Comparison of ENCODE assay signal across 14 cellular contexts in genomic region chr1:52657702-52658101, GRCh38. TPM values are rescaled to one million over a fixed set of nuclear protein-coding genes. Genes with fewer than 3 reads are reported as not detected.
DNase-seq lines count a peak whose midpoint lies in the region; ATAC-seq and TF ChIP-seq lines count a peak whose summit lies in the region.
"Had no signal": no experiment of that assay in that cellular context is flagged by ENCODE, and none has a peak within 500 bp of the region (broad histone marks: within the 10 kb centered on the region; RNA-seq: fewer than 3 reads in every experiment).

No MANE protein-coding gene starts in this region.

- CTCF ChIA-PET in activated B cell treated with CpG ODN at 0.5 μM for 24 hours (lab: Charles Lee): no interaction called here
- CTCF ChIA-PET in naive thymus-derived CD4-positive, alpha-beta T cell (lab: Charles Lee): interaction anchor here (0.5 kb wide), 1 partner anchor 517 kb away, joined by 3 read pairs; no protein-coding TSS in a partner anchor

- no peak overlapping the region for H3K4me3 ChIP-seq in naive thymus-derived CD4-positive, alpha-beta T cell (ENCODE audit: low read length)
- no peak overlapping the region for H3K4me3 ChIP-seq in endodermal cell (ENCODE audit: low read length)

- no peak for ATAC-seq in activated naive CD4-positive, alpha-beta T cell treated with anti-CD3 and anti-CD28 coated beads, Interleukin-2, amount 50 U/mL, for 72 hours
- ATAC-seq in activated B cell treated with CpG ODN at 0.5 μM for 24 hours (ENCODE audit: low read depth): no peak
- ATAC-seq in naive thymus-derived CD4-positive, alpha-beta T cell: no peak
- no peak for ATAC-seq in stimulated activated memory B cell treated with anti-CD40 and anti-IgM and Interleukin-4, amounts not matched to agents 10 μg/mL and 1 μg/mL and 100 μg/mL, for 72 hours
- no peak for ATAC-seq in natural killer cell treated with Interleukin-12 subunit alpha and Interleukin-12 subunit beta and Interleukin-15 and Interleukin-18, amount 100 ng/mL, for 72 hours
- ATAC-seq: HCT116 had no signal

- H3K36me3 ChIP-seq in naive thymus-derived CD4-positive, alpha-beta T cell (ENCODE audit: control insufficient read depth in 2 of 3, insufficient read depth in 3 of 3, low read length in 3 of 3): peaks cover 0 to 35% (median 0%) of the 10 kb centered on the region in 3 experiments
- H3K36me3 ChIP-seq in endodermal cell (ENCODE audit: control insufficient read depth, insufficient read depth, low read length): no peaks in the 10 kb centered on the region

- no peak for DNase-seq in activated naive CD4-positive, alpha-beta T cell treated with anti-CD3 and anti-CD28 coated beads, Interleukin-2, amount 50 U/mL, for 72 hours (ENCODE audit: low spot score in 2 of 2)
- no peak for DNase-seq in activated naive CD4-positive, alpha-beta T cell treated with anti-CD3 and anti-CD28 coated beads, Interleukin-2, amount 50 U/mL, for 16 hours
- DNase-seq in activated B cell treated with CpG ODN at 0.5 μM for 24 hours: no peak
- no peak for DNase-seq in naive thymus-derived CD4-positive, alpha-beta T cell
- no peak for DNase-seq in natural killer cell treated with Interleukin-12 subunit alpha and Interleukin-12 subunit beta and Interleukin-15 and Interleukin-18, amount 100 ng/mL, for 72 hours (ENCODE audit: low spot score)
- no peak for DNase-seq in endodermal cell
- DNase-seq: C1 segment of cervical spinal cord, DMS53, GF-D8, IMR-90 had no signal

- intact Hi-C loops in activated B cell treated with CpG ODN at 0.5 μM for 24 hours (cut with micrococcal nuclease): loop anchor here (2.0 kb wide), 2 partner anchors 29 to 55 kb away; partner anchors contain the start of gene GPX7
- intact Hi-C loops in naive thymus-derived CD4-positive, alpha-beta T cell (cut with micrococcal nuclease): no loop called here

- H3K4me3 Mint-ChIP-seq in activated B cell treated with CpG ODN at 0.5 μM for 24 hours (no peak overlapping the region), endodermal cell (no peak overlapping the region)
- H3K4me3 Mint-ChIP-seq in naive thymus-derived CD4-positive, alpha-beta T cell: no peak overlapping the region
- H3K4me3 Mint-ChIP-seq in stimulated activated memory B cell treated with anti-CD40 and anti-IgM and Interleukin-4, amounts not matched to agents 10 μg/mL and 1 μg/mL and 100 μg/mL, for 72 hours: no peak overlapping the region
- no peak overlapping the region for H3K4me3 Mint-ChIP-seq in natural killer cell treated with Interleukin-12 subunit alpha and Interleukin-12 subunit beta and Interleukin-15 and Interleukin-18, amount 100 ng/mL, for 72 hours
- H3K4me3 Mint-ChIP-seq: B cell had no signal

- H3K27me3 ChIP-seq in naive thymus-derived CD4-positive, alpha-beta T cell (ENCODE audit: control insufficient read depth in 2 of 2, insufficient read depth in 2 of 2, low read length in 2 of 2): no peaks in the 10 kb centered on the region
- H3K27me3 ChIP-seq in endodermal cell (ENCODE audit: control insufficient read depth, insufficient read depth, low read length, poor library complexity, severe bottlenecking): no peaks in the 10 kb centered on the region

- H3K27me3 Mint-ChIP-seq in activated B cell treated with CpG ODN at 0.5 μM for 24 hours: no peaks in the 10 kb centered on the region
- no peaks in the 10 kb centered on the region for H3K27me3 Mint-ChIP-seq in naive thymus-derived CD4-positive, alpha-beta T cell
- H3K27me3 Mint-ChIP-seq in stimulated activated memory B cell treated with anti-CD40 and anti-IgM and Interleukin-4, amounts not matched to agents 10 μg/mL and 1 μg/mL and 100 μg/mL, for 72 hours: no peaks in the 10 kb centered on the region
- no peaks in the 10 kb centered on the region for H3K27me3 Mint-ChIP-seq in natural killer cell treated with Interleukin-12 subunit alpha and Interleukin-12 subunit beta and Interleukin-15 and Interleukin-18, amount 100 ng/mL, for 72 hours
- no peaks in the 10 kb centered on the region for H3K27me3 Mint-ChIP-seq in endodermal cell (ENCODE audit: insufficient read depth)
- H3K27me3 Mint-ChIP-seq: B cell had no signal

- H3K9me3 ChIP-seq in naive thymus-derived CD4-positive, alpha-beta T cell (ENCODE audit: control insufficient read depth in 2 of 3, low read length in 3 of 3): no peaks in the 10 kb centered on the region
- H3K9me3 ChIP-seq in endodermal cell (ENCODE audit: control insufficient read depth, low read length): no peaks in the 10 kb centered on the region

- H3K4me1 Mint-ChIP-seq in activated B cell treated with CpG ODN at 0.5 μM for 24 hours: peaks cover 25% of the 10 kb centered on the region
- H3K4me1 Mint-ChIP-seq in naive thymus-derived CD4-positive, alpha-beta T cell: peaks cover 0 to 32% (median 19%) of the 10 kb centered on the region in 7 donors
- peaks cover 53% of the 10 kb centered on the region for H3K4me1 Mint-ChIP-seq in stimulated activated memory B cell treated with anti-CD40 and anti-IgM and Interleukin-4, amounts not matched to agents 10 μg/mL and 1 μg/mL and 100 μg/mL, for 72 hours
- H3K4me1 Mint-ChIP-seq in natural killer cell treated with Interleukin-12 subunit alpha and Interleukin-12 subunit beta and Interleukin-15 and Interleukin-18, amount 100 ng/mL, for 72 hours (ENCODE audit: low read depth in 2 of 2): peaks cover 0 to 8% of the 10 kb centered on the region in 2 donors
- H3K4me1 Mint-ChIP-seq in endodermal cell: peaks cover 16% of the 10 kb centered on the region

- H3K9me3 Mint-ChIP-seq in activated naive CD4-positive, alpha-beta T cell treated with anti-CD3 and anti-CD28 coated beads, Interleukin-2, amount 50 U/mL, for 72 hours: peaks cover 0 to 5% of the 10 kb centered on the region in 2 donors
- H3K9me3 Mint-ChIP-seq in activated B cell treated with CpG ODN at 0.5 μM for 24 hours (no peaks in the 10 kb centered on the region), endodermal cell (no peaks in the 10 kb centered on the region)
- no peaks in the 10 kb centered on the region for H3K9me3 Mint-ChIP-seq in naive thymus-derived CD4-positive, alpha-beta T cell
- H3K9me3 Mint-ChIP-seq in stimulated activated memory B cell treated with anti-CD40 and anti-IgM and Interleukin-4, amounts not matched to agents 10 μg/mL and 1 μg/mL and 100 μg/mL, for 72 hours: no peaks in the 10 kb centered on the region
- H3K9me3 Mint-ChIP-seq in natural killer cell treated with Interleukin-12 subunit alpha and Interleukin-12 subunit beta and Interleukin-15 and Interleukin-18, amount 100 ng/mL, for 72 hours: no peaks in the 10 kb centered on the region

- peaks cover 0 to 11% of the 10 kb centered on the region in 2 donors for H3K36me3 Mint-ChIP-seq in activated naive CD4-positive, alpha-beta T cell treated with anti-CD3 and anti-CD28 coated beads, Interleukin-2, amount 50 U/mL, for 72 hours
- H3K36me3 Mint-ChIP-seq in activated B cell treated with CpG ODN at 0.5 μM for 24 hours (ENCODE audit: low read depth) (peaks cover 51% of the 10 kb centered on the region), endodermal cell (ENCODE audit: low read depth) (no peaks in the 10 kb centered on the region)
- H3K36me3 Mint-ChIP-seq in naive thymus-derived CD4-positive, alpha-beta T cell: peaks cover 4 to 63% (median 25%) of the 10 kb centered on the region in 5 donors
- peaks cover 50% of the 10 kb centered on the region for H3K36me3 Mint-ChIP-seq in stimulated activated memory B cell treated with anti-CD40 and anti-IgM and Interleukin-4, amounts not matched to agents 10 μg/mL and 1 μg/mL and 100 μg/mL, for 72 hours
- H3K36me3 Mint-ChIP-seq in natural killer cell treated with Interleukin-12 subunit alpha and Interleukin-12 subunit beta and Interleukin-15 and Interleukin-18, amount 100 ng/mL, for 72 hours: no peaks in the 10 kb centered on the region

- peak overlapping the region; percentile 82 to 89 for H3K27ac Mint-ChIP-seq in activated naive CD4-positive, alpha-beta T cell treated with anti-CD3 and anti-CD28 coated beads, Interleukin-2, amount 50 U/mL, for 72 hours
- peak overlapping the region; percentile 85 for H3K27ac Mint-ChIP-seq in activated B cell treated with CpG ODN at 0.5 μM for 24 hours
- H3K27ac Mint-ChIP-seq in naive thymus-derived CD4-positive, alpha-beta T cell: peak overlapping the region in 6 of 9 donors; percentile 21 to 95 (median 68)
- H3K27ac Mint-ChIP-seq in stimulated activated memory B cell treated with anti-CD40 and anti-IgM and Interleukin-4, amounts not matched to agents 10 μg/mL and 1 μg/mL and 100 μg/mL, for 72 hours: peak overlapping the region; percentile 66
- H3K27ac Mint-ChIP-seq in natural killer cell treated with Interleukin-12 subunit alpha and Interleukin-12 subunit beta and Interleukin-15 and Interleukin-18, amount 100 ng/mL, for 72 hours: no peak overlapping the region
- no peak overlapping the region for H3K27ac Mint-ChIP-seq in endodermal cell

- WGBS in endodermal cell (ENCODE audit: insufficient coverage in 1 of 2, insufficient read length in 1 of 2), 2 experiments: 94 to 100% methylated on average over 3 of the region's 3 CpGs

- no peak overlapping the region for H3K9ac ChIP-seq in endodermal cell (ENCODE audit: extremely low read depth, low read length, poor library complexity, severe bottlenecking)

- no peak overlapping the region for H3K27ac ChIP-seq in naive thymus-derived CD4-positive, alpha-beta T cell (ENCODE audit: low read depth, low read length)
- H3K27ac ChIP-seq in endodermal cell (ENCODE audit: low read depth, low read length): no peak overlapping the region

- no peaks in the 10 kb centered on the region for H3K4me1 ChIP-seq in naive thymus-derived CD4-positive, alpha-beta T cell (ENCODE audit: control insufficient read depth in 2 of 2, insufficient read depth in 2 of 2, low read length in 2 of 2)
- peaks cover 3% of the 10 kb centered on the region for H3K4me1 ChIP-seq in endodermal cell (ENCODE audit: control insufficient read depth, insufficient read depth, low read length)

- POLR2A ChIA-PET in activated B cell treated with CpG ODN at 0.5 μM for 24 hours (lab: Charles Lee): interaction anchor here (2.6 to 3.7 kb wide), 2 partner anchors 21 to 25 kb away, joined by 33 to 39 read pairs; partner anchors contain the start of gene SHISAL2A
- POLR2A ChIA-PET in naive thymus-derived CD4-positive, alpha-beta T cell (lab: Charles Lee): interaction anchor here (0.8 to 1.7 kb wide), 3 partner anchors 9 to 24 kb away, joined by 3 to 5 read pairs (median 3); partner anchors contain the start of gene SHISAL2A

- TF ChIP-seq CTCF in activated B cell treated with CpG ODN at 0.5 μM for 24 hours (IDR thresholded peaks at IDR 0.05): no peak
- TF ChIP-seq CTCF in endodermal cell (conservative IDR thresholded peaks at IDR 0.05): no peak

RNA-seq across cellular contexts. Expression of gene SHISAL2A, which starts 24.7 kb away (rescaled TPM):
- 10 to 100 TPM in 1 of 2 donors, 1 to 10 TPM in 1; 9.0 to 12.6 TPM for total RNA-seq in activated naive CD4-positive, alpha-beta T cell treated with anti-CD3 and anti-CD28 coated beads, Interleukin-2, amount 50 U/mL, for 72 hours
- total RNA-seq in activated B cell treated with CpG ODN at 0.5 μM for 24 hours (36.8 and 44.2 TPM in 2 replicates), endodermal cell (1 to 10 TPM; 1.5 to 5.3 TPM)
- 10 to 100 TPM; 12.0 to 87.1 (median 49.8) TPM for total RNA-seq in naive thymus-derived CD4-positive, alpha-beta T cell
- polyA plus RNA-seq in naive thymus-derived CD4-positive, alpha-beta T cell: 1 to 10 TPM; 6.8 to 6.9 TPM
- total RNA-seq in natural killer cell treated with Interleukin-12 subunit alpha and Interleukin-12 subunit beta and Interleukin-15 and Interleukin-18, amount 100 ng/mL, for 72 hours: 1 to 10 TPM; 2.8 to 5.3 TPM
- 1.1 TPM for polyA plus RNA-seq in endodermal cell (2013, experiment 1 of 2)
- polyA plus RNA-seq in endodermal cell (2013, experiment 2 of 2): 1.4 TPM
- total RNA-seq: HT-29, IMR-90 had no signal
- polyA plus RNA-seq: IMR-90 had no signal

RNA-seq across cellular contexts. Expression of gene COA7, which starts 40.4 kb away (rescaled TPM):
- total RNA-seq in activated naive CD4-positive, alpha-beta T cell treated with anti-CD3 and anti-CD28 coated beads, Interleukin-2, amount 50 U/mL, for 72 hours: 10 to 100 TPM; 16.1 to 21.0 TPM
- total RNA-seq in activated B cell treated with CpG ODN at 0.5 μM for 24 hours: 23.5 and 23.6 TPM in 2 replicates
- total RNA-seq in naive thymus-derived CD4-positive, alpha-beta T cell: 10 to 100 TPM in 1 of 5 experiments, 1 to 10 TPM in 4; 1.4 to 14.4 (median 3.0) TPM
- 1 to 10 TPM; 2.0 to 3.7 TPM for polyA plus RNA-seq in naive thymus-derived CD4-positive, alpha-beta T cell
- total RNA-seq in natural killer cell treated with Interleukin-12 subunit alpha and Interleukin-12 subunit beta and Interleukin-15 and Interleukin-18, amount 100 ng/mL, for 72 hours: 10 to 100 TPM; 18.8 to 39.9 TPM
- 10 to 100 TPM; 23.5 to 29.9 TPM for total RNA-seq in endodermal cell
- polyA plus RNA-seq in endodermal cell (2013, experiment 1 of 2): 14.3 TPM
- polyA plus RNA-seq in endodermal cell (2013, experiment 2 of 2): 12.6 TPM

RNA-seq across cellular contexts. Expression of gene GPX7, which starts 55.5 kb away (rescaled TPM):
- total RNA-seq in activated naive CD4-positive, alpha-beta T cell treated with anti-CD3 and anti-CD28 coated beads, Interleukin-2, amount 50 U/mL, for 72 hours: 10 to 100 TPM; 13.8 to 23.0 TPM
- total RNA-seq in activated B cell treated with CpG ODN at 0.5 μM for 24 hours (20.9 and 22.4 TPM in 2 replicates), endodermal cell (10 to 100 TPM; 17.8 to 23.7 TPM)
- 10 to 100 TPM; 14.8 to 32.8 (median 29.2) TPM for total RNA-seq in naive thymus-derived CD4-positive, alpha-beta T cell
- 10 to 100 TPM; 46.0 to 51.6 TPM for polyA plus RNA-seq in naive thymus-derived CD4-positive, alpha-beta T cell
- 10 to 100 TPM; 17.3 to 23.2 TPM for total RNA-seq in natural killer cell treated with Interleukin-12 subunit alpha and Interleukin-12 subunit beta and Interleukin-15 and Interleukin-18, amount 100 ng/mL, for 72 hours
- 49.4 TPM for polyA plus RNA-seq in endodermal cell (2013, experiment 1 of 2)
- 45.7 TPM for polyA plus RNA-seq in endodermal cell (2013, experiment 2 of 2)
- total RNA-seq: HT-29 had no signal

Comparison
In these comparisons a context has a peak if more than half of its experiments do, and no peak if none do; other contexts are left out.
1. H3K27ac Mint-ChIP-seq: peak in activated naive CD4-positive, alpha-beta T cell treated with anti-CD3 and anti-CD28 coated beads, Interleukin-2, amount 50 U/mL, for 72 hours (2 of 2), activated B cell treated with CpG ODN at 0.5 μM for 24 hours (single experiment), naive thymus-derived CD4-positive, alpha-beta T cell (6 of 9) and stimulated activated memory B cell treated with anti-CD40 and anti-IgM and Interleukin-4, amounts not matched to agents 10 μg/mL and 1 μg/mL and 100 μg/mL, for 72 hours (single experiment); none in natural killer cell treated with Interleukin-12 subunit alpha and Interleukin-12 subunit beta and Interleukin-15 and Interleukin-18, amount 100 ng/mL, for 72 hours (0 of 2) and endodermal cell (single experiment).